In the genomic region with DNA sequence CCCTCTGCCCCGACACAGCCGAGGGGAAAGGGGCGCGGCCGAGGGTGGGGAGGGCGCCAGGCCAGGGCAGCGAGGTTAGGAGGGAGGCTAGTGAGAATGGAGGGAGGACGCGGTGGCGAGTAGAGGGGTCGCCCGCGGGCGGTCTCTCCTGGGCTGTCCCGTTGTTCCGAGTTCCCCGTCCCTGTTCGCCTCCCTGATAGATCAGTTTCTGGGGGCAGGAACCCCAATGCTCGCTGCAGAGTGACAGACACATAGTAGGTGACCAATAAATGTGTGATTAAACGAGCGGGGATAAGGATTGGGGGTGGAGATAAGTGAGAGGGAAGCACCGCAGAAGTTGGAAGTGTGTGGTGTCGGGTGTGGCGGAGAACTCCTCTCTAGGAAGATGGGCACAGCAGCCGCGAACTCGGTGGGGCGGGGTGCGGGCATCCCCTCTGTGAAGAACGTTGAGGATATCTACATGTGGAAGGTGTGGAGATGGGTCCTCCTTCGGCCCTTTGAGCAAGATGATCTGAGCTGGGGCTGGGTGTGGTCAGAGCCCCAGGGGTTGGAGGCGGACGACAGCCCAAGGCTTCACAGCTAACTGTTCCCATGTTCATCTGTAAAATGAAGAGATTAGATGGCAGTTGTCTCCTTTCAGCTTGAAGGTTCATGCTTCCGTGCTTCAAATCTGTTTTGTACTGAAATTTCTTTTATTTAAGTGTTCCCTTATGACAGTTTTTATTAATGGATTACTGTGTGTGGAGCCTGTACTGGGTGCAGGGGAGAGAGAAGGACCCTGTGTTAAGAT, we compare ENCODE assay signal across 8 cellular contexts. TPM values are rescaled to one million over a fixed set of nuclear protein-coding genes. Genes with fewer than 3 reads are reported as not detected.
DNase-seq lines count a peak whose midpoint lies in the region; ATAC-seq and TF ChIP-seq lines count a peak whose summit lies in the region.

No MANE protein-coding gene starts in this region.

- peaks cover 4% of the 10 kb centered on the region for H3K36me3 Mint-ChIP-seq in activated CD8-positive, alpha-beta T cell treated with anti-CD3 and anti-CD28 coated beads for 36 hours (ENCODE audit: low read depth)

- peak overlapping the region; percentile 88 for H3K4me3 Mint-ChIP-seq in activated CD8-positive, alpha-beta T cell treated with anti-CD3 and anti-CD28 coated beads for 36 hours

- POLR2A ChIA-PET in activated CD8-positive, alpha-beta T cell treated with anti-CD3 and anti-CD28 coated beads for 36 hours (lab: Charles Lee) = interaction anchor here (1.9 kb wide), 1 partner anchor 27 kb away, joined by 7 read pairs; no protein-coding TSS in a partner anchor

- H3K4me1 Mint-ChIP-seq in activated CD8-positive, alpha-beta T cell treated with anti-CD3 and anti-CD28 coated beads for 36 hours (ENCODE audit: low read depth) = peaks cover 40% of the 10 kb centered on the region

- H3K27me3 Mint-ChIP-seq in activated CD8-positive, alpha-beta T cell treated with anti-CD3 and anti-CD28 coated beads for 36 hours = no peaks in the 10 kb centered on the region

- intact Hi-C loops in activated CD8-positive, alpha-beta T cell treated with anti-CD3 and anti-CD28 coated beads for 36 hours (cut with micrococcal nuclease) = no loop called here
- intact Hi-C loops in left cardiac atrium (cut with DNase I) = no loop called here

- H3K27ac Mint-ChIP-seq in activated CD8-positive, alpha-beta T cell treated with anti-CD3 and anti-CD28 coated beads for 36 hours = peak overlapping the region; percentile 62

- DNase-seq in activated effector memory CD4-positive, alpha-beta T cell treated with anti-CD3 and anti-CD28 coated beads, Interleukin-2, amount 50 U/mL, for 16 hours = peak; percentile 68
- no peak for DNase-seq in activated effector memory CD4-positive, alpha-beta T cell treated with Interleukin-2 at 50 U/mL for 16 hours
- peak; percentile 30 for DNase-seq in activated CD8-positive, alpha-beta T cell treated with anti-CD3 and anti-CD28 coated beads for 36 hours
- no peak for DNase-seq in left cardiac atrium
- peak; percentile 77 for DNase-seq in retina
- no peak for DNase-seq in NCI-H524 treated with DMSO at 0.1 percent for 48 hours (lab: John Stamatoyannopoulos, UW)

- TF ChIP-seq CTCF in activated CD8-positive, alpha-beta T cell treated with anti-CD3 and anti-CD28 coated beads for 36 hours (IDR thresholded peaks at IDR 0.05) = no peak

- H3K9me3 Mint-ChIP-seq in activated CD8-positive, alpha-beta T cell treated with anti-CD3 and anti-CD28 coated beads for 36 hours = no peaks in the 10 kb centered on the region

- CTCF ChIA-PET in activated CD8-positive, alpha-beta T cell treated with anti-CD3 and anti-CD28 coated beads for 36 hours (lab: Charles Lee) = interaction anchor here (1.0 to 1.2 kb wide), 2 partner anchors 24 to 27 kb away, joined by 3 to 4 read pairs; no protein-coding TSS in a partner anchor

- ATAC-seq in HG03460 (IDR thresholded peaks at IDR 0.05; ENCODE audit: unreplicated experiment) = peak; percentile 1
- no peak for ATAC-seq in activated CD8-positive, alpha-beta T cell treated with anti-CD3 and anti-CD28 coated beads for 36 hours
- ATAC-seq in left cardiac atrium = peak; percentile 1 to 3
- ATAC-seq in HG03565 (IDR thresholded peaks at IDR 0.05; ENCODE audit: unreplicated experiment) = no peak

RNA-seq across cellular contexts. Expression of a gene that starts 0.7 kb away (rescaled TPM):
- 1 to 10 TPM; 4.7 to 4.9 TPM for total RNA-seq in activated CD8-positive, alpha-beta T cell treated with anti-CD3 and anti-CD28 coated beads for 36 hours
- total RNA-seq in left cardiac atrium = 1 to 10 TPM; 3.8 to 4.2 TPM

RNA-seq across cellular contexts. Expression of a gene that starts 11.2 kb away (rescaled TPM):
- total RNA-seq in activated CD8-positive, alpha-beta T cell treated with anti-CD3 and anti-CD28 coated beads for 36 hours = 10 to 100 TPM; 56.0 to 59.2 TPM
- total RNA-seq in left cardiac atrium = 100 to 1,000 TPM; 100 to 108 TPM

RNA-seq across cellular contexts. Expression of a gene that starts 38.4 kb away (rescaled TPM):
- not detected for total RNA-seq in activated CD8-positive, alpha-beta T cell treated with anti-CD3 and anti-CD28 coated beads for 36 hours
- 100 to 1,000 TPM in 1 of 2 donors, 10 to 100 TPM in 1; 86.4 to 178 TPM for total RNA-seq in left cardiac atrium

RNA-seq across cellular contexts. Expression of a gene that starts 56.4 kb away (rescaled TPM):
- total RNA-seq in activated CD8-positive, alpha-beta T cell treated with anti-CD3 and anti-CD28 coated beads for 36 hours = 1 to 10 TPM; 2.6 to 2.9 TPM
- 1 to 10 TPM; 3.7 to 4.9 TPM for total RNA-seq in left cardiac atrium

RNA-seq across cellular contexts. Expression of a gene that starts 56.6 kb away (rescaled TPM):
- 10 to 100 TPM; 21.8 to 21.9 TPM for total RNA-seq in activated CD8-positive, alpha-beta T cell treated with anti-CD3 and anti-CD28 coated beads for 36 hours
- total RNA-seq in left cardiac atrium = 1 to 10 TPM; 4.3 to 5.7 TPM

Comparison
In these comparisons a context has a peak if more than half of its experiments do, and no peak if none do; other contexts are left out.
1. DNase-seq: peak in activated effector memory CD4-positive, alpha-beta T cell treated with anti-CD3 and anti-CD28 coated beads, Interleukin-2, amount 50 U/mL, for 16 hours (single experiment), activated CD8-positive, alpha-beta T cell treated with anti-CD3 and anti-CD28 coated beads for 36 hours (single experiment) and retina (single experiment); none in activated effector memory CD4-positive, alpha-beta T cell treated with Interleukin-2 at 50 U/mL for 16 hours (single experiment), left cardiac atrium (single experiment) and NCI-H524 treated with DMSO at 0.1 percent for 48 hours (single experiment).
2. ATAC-seq: peak in HG03460 (single experiment) and left cardiac atrium (2 of 2); none in activated CD8-positive, alpha-beta T cell treated with anti-CD3 and anti-CD28 coated beads for 36 hours (single experiment) and HG03565 (single experiment).
3. RNA of a gene that starts 38.4 kb away (total RNA-seq): 86.4 to 178 TPM in left cardiac atrium; not detected in activated CD8-positive, alpha-beta T cell treated with anti-CD3 and anti-CD28 coated beads for 36 hours; every median in the first group is over 10 times any median in the second.